Comparison of ENCODE assay signal across 8 cellular contexts in the genomic region with DNA sequence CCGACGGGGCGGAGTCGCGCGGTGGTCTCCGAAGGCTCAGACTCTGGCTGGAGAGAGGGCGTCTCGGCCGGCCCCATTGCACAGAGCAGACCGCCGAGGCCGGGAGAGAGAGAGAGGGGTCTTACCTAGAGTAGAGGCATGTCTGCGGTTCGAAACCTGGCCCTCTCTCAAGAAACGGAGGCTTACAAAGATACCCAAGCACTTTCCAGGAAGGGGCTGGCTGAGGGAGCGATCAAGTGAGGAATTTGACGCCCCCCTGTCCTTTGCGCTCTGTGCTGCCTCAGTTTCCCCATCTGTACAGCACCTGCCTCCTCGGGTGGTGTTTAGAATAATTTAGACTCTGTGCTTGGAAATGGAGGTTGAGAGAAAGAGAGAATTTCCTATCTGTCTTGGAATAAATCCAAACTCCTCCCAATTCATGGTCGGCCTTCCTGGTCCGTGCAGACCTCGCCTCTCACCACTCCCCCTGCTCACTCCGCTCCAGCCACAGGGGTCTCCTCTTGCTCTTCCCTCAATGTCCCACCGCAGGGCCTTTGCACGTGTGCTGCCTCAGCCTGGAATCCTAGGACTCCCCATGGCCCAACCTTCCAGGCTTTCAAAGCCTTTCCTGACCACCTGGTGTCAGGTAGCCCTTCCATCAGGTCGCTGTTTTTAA. TPM values are rescaled to one million over a fixed set of nuclear protein-coding genes. Genes with fewer than 3 reads are reported as not detected.
A peak's percentile ranks its signal among the peaks of the same experiment; 100 is the strongest.
DNase-seq lines count a peak whose midpoint lies in the region; ATAC-seq and TF ChIP-seq lines count a peak whose summit lies in the region.

No MANE protein-coding gene starts in this region.

- TF ChIP-seq CTCF in cardiac muscle cell (IDR thresholded peaks at IDR 0.05; ENCODE audit: low read depth, low read length) (no peak), fibroblast of pulmonary artery (IDR thresholded peaks at IDR 0.05; ENCODE audit: low read length, missing control alignments) (no peak), retinal pigment epithelial cell (conservative IDR thresholded peaks at IDR 0.05; ENCODE audit: low read depth, low read length) (no peak)

- H3K27ac Mint-ChIP-seq in T-cell, result peak overlapping the region; percentile 77 to 93

- no peaks in the 10 kb centered on the region for H3K36me3 Mint-ChIP-seq in T-cell

- H3K27me3 ChIP-seq in cardiac muscle cell, result no peaks in the 10 kb centered on the region

- no peaks in the 10 kb centered on the region for H3K9me3 ChIP-seq in cardiac muscle cell (ENCODE audit: low read depth)

- H3K4me1 ChIP-seq in cardiac muscle cell (ENCODE audit: low read depth), result no peaks in the 10 kb centered on the region

- H3K9me3 Mint-ChIP-seq in T-cell, result no peaks in the 10 kb centered on the region

- H3K4me3 Mint-ChIP-seq in T-cell, result peak overlapping the region; percentile 85 to 88 (median 87)

- H3K4me3 ChIP-seq in cardiac muscle cell (peak overlapping the region; percentile 26), fibroblast of pulmonary artery (replicated peaks; ENCODE audit: low read depth, low read length) (peak overlapping the region; percentile 64), retinal pigment epithelial cell (ENCODE audit: low read length) (peak overlapping the region; percentile 65)

- ATAC-seq in Right ventricle myocardium superior (ENCODE audit: poor library complexity), result no peak
- ATAC-seq in T-cell (replicated peaks in 1 of 4), result no peak
- no peak for ATAC-seq in HG03457 (IDR thresholded peaks at IDR 0.05; ENCODE audit: unreplicated experiment)

- intact Hi-C loops in Right ventricle myocardium superior (cut with DNase I), result no loop called here

- H3K27ac ChIP-seq in cardiac muscle cell, result peak overlapping the region; percentile 29

- no peaks in the 10 kb centered on the region for H3K36me3 ChIP-seq in cardiac muscle cell

- POLR2A ChIA-PET in T-cell (lab: Charles Lee), result interaction anchor here (0.6 to 1.0 kb wide), 8 partner anchors 15 to 174 kb away, joined by 3 to 7 read pairs (median 3); partner anchors contain the start of genes FIZ1 (in 1 of the 2), KMT5C (in 1 of the 2) and ZNF784 (in 1 of the 2)

- CTCF ChIA-PET in T-cell (lab: Charles Lee), result interaction anchor here in 1 of 2 donors (0.6 to 1.1 kb wide), 9 partner anchors 15 to 208 kb away, joined by 3 to 14 read pairs (median 4); partner anchors contain the start of genes FIZ1, KMT5C, ZNF628 and ZNF784

- peaks cover 20 to 30% (median 25%) of the 10 kb centered on the region in 3 donors for H3K4me1 Mint-ChIP-seq in T-cell

- peak in 1 of 2 donors; percentile 66 for DNase-seq in cardiac muscle cell (ENCODE audit: low read depth in 1 of 2, low spot score in 1 of 2)
- DNase-seq in Right ventricle myocardium superior, result no peak
- DNase-seq in T-cell, result no peak
- DNase-seq in fibroblast of pulmonary artery (ENCODE audit: low read depth), result peak; percentile 53
- DNase-seq in retinal pigment epithelial cell (ENCODE audit: low read depth), result no peak
- DNase-seq in NCI-H1048 (lab: John Stamatoyannopoulos, UW), result no peak
- no peak for DNase-seq in DMS79 treated with DMSO at 0.1 percent for 48 hours (lab: John Stamatoyannopoulos, UW)

- H3K27me3 Mint-ChIP-seq in T-cell, result no peaks in the 10 kb centered on the region

RNA-seq across cellular contexts. Expression of gene ISOC2, which starts 0.7 kb away (rescaled TPM):
- total RNA-seq in cardiac muscle cell (99.4 and 200 TPM in 2 replicates), Right ventricle myocardium superior (48.9 TPM), T-cell (10 to 100 TPM in 3 of 5 donors, 1 to 10 TPM in 2; 6.8 to 18.9 (median 14.7) TPM)
- 73.9 and 89.7 TPM in 2 replicates for polyA plus RNA-seq in cardiac muscle cell

RNA-seq across cellular contexts. Expression of gene C19orf85, which starts 2.5 kb away (rescaled TPM):
- total RNA-seq in cardiac muscle cell (not detected in 2 replicates), Right ventricle myocardium superior (not detected), T-cell (not detected)
- polyA plus RNA-seq in cardiac muscle cell, result not detected in 2 replicates

RNA-seq across cellular contexts. Expression of gene ZNF628, which starts 14.3 kb away (rescaled TPM):
- total RNA-seq in cardiac muscle cell (15.7 and 16.7 TPM in 2 replicates), Right ventricle myocardium superior (4.7 TPM), T-cell (10 to 100 TPM; 14.2 to 24.1 (median 16.2) TPM)
- 0.95 and 0.96 TPM in 2 replicates for polyA plus RNA-seq in cardiac muscle cell

RNA-seq across cellular contexts. Expression of gene SHISA7, which starts 19.0 kb away (rescaled TPM):
- total RNA-seq in cardiac muscle cell (not detected in 2 replicates), Right ventricle myocardium superior (not detected), T-cell (not detected)
- not detected in 2 replicates for polyA plus RNA-seq in cardiac muscle cell

RNA-seq across cellular contexts. Expression of gene NAT14, which starts 22.9 kb away (rescaled TPM):
- total RNA-seq in cardiac muscle cell (56.5 and 78.7 TPM in 2 replicates), Right ventricle myocardium superior (2.9 TPM), T-cell (10 to 100 TPM in 1 of 5 donors, 1 to 10 TPM in 4; 6.3 to 10.4 (median 8.1) TPM)
- polyA plus RNA-seq in cardiac muscle cell, result 137 and 138 TPM in 2 replicates
